ENCODE assay signal across 8 cellular contexts in the genomic region with DNA sequence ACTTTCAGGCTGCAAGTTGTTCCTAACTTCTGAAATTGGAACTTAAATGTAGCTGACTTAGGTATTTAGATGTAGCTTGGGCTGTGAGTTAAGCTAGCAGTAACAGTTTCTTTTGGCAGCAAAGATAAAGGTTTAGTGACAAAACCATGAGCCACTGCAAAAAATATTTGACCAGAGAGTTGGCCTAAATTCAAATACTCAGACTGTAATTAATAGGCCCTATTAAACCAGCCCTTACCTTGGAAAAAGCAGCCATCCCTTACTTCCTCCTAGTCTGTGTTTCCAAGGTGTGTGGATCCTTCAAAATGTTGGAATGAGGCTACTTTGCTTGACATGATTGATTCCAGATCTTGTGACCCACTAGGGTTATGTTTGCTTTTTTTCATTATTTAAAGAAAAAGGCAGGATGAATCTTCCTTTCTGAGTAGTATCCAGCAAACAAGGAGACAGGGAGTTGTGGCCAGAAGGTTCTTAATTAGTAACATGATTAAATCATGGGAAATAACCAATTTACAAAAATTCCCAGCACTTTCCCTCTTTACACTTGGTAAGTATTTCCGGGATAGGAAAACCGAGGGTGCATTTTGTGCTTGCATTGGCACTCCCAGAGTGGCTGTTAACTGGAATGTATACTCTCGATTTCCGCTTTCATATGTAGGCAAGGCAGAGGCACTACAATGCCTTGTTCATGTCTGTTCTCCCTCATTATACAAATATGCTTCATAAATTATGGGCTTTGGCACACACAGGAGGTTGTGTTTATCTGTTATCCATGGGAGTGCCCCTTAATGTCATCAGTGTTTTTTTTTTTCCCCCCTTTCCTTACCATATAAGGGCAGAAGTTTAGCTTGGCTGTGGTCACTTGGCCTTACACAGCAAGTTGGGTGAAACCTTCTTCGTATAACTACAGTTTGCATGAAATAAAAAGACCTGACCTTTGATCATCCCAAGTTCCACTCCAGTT. TPM values are rescaled to one million over a fixed set of nuclear protein-coding genes. Genes with fewer than 3 reads are reported as not detected.
DNase-seq lines count a peak whose midpoint lies in the region; ATAC-seq and TF ChIP-seq lines count a peak whose summit lies in the region.

No MANE protein-coding gene starts in this region.

- no peak for TF ChIP-seq CTCF in glutamatergic neuron (IDR thresholded peaks at IDR 0.05; ENCODE audit: partially characterized antibody, unreplicated experiment)
- TF ChIP-seq CTCF in suprapubic skin (IDR thresholded peaks at IDR 0.05): no peak

- WGBS in suprapubic skin: 62% methylated on average over 5 of the region's 5 CpGs

- ATAC-seq in HG03442 (IDR thresholded peaks at IDR 0.05; ENCODE audit: unreplicated experiment) (no peak), HG03565 (IDR thresholded peaks at IDR 0.05; ENCODE audit: unreplicated experiment) (no peak), GM18907 (IDR thresholded peaks at IDR 0.05; ENCODE audit: unreplicated experiment) (no peak)
- ATAC-seq in effector memory CD8-positive, alpha-beta T cell (replicated peaks): no peak

- H3K4me3 ChIP-seq in SJSA1 (no peak overlapping the region), suprapubic skin (peak overlapping the region; percentile 97)

- peaks cover 62% of the 10 kb centered on the region for H3K4me1 Mint-ChIP-seq in glutamatergic neuron (ENCODE audit: low read depth, unreplicated experiment)
- H3K4me1 Mint-ChIP-seq in effector memory CD8-positive, alpha-beta T cell (ENCODE audit: low read depth in 2 of 2): peaks cover 16 to 29% of the 10 kb centered on the region in 2 donors

- H3K27me3 ChIP-seq in SJSA1 (replicated peaks) (no peaks in the 10 kb centered on the region), suprapubic skin (peaks cover 8% of the 10 kb centered on the region)

- H3K4me1 ChIP-seq in SJSA1 (replicated peaks): peaks cover 98% of the 10 kb centered on the region
- H3K4me1 ChIP-seq in suprapubic skin: peaks cover 82% of the 10 kb centered on the region

- H3K9me3 Mint-ChIP-seq in glutamatergic neuron (ENCODE audit: unreplicated experiment): peaks cover 5% of the 10 kb centered on the region
- H3K9me3 Mint-ChIP-seq in effector memory CD8-positive, alpha-beta T cell: no peaks in the 10 kb centered on the region

- H3K36me3 Mint-ChIP-seq in glutamatergic neuron (ENCODE audit: unreplicated experiment): no peaks in the 10 kb centered on the region
- H3K36me3 Mint-ChIP-seq in effector memory CD8-positive, alpha-beta T cell (ENCODE audit: insufficient read depth): peaks cover 10% of the 10 kb centered on the region

- DNase-seq in HT-29 (ENCODE audit: low spot score) (peak; percentile 84), SJSA1 (ENCODE audit: low read depth in 1 of 2, low spot score in 2 of 2) (peak; percentile 59 to 90), glutamatergic neuron (no peak), suprapubic skin (ENCODE audit: low spot score in 2 of 2) (no peak)
- DNase-seq in effector memory CD8-positive, alpha-beta T cell: no peak

- no peak for TF ChIP-seq POLR2A in suprapubic skin (IDR thresholded peaks at IDR 0.05)

- H3K9me3 ChIP-seq in SJSA1 (replicated peaks) (no peaks in the 10 kb centered on the region), suprapubic skin (no peaks in the 10 kb centered on the region)

- H3K27ac ChIP-seq in SJSA1 (peak overlapping the region; percentile 78), suprapubic skin (peak overlapping the region; percentile 90)

- H3K4me3 Mint-ChIP-seq in glutamatergic neuron (ENCODE audit: unreplicated experiment): peak overlapping the region; percentile 98
- no peak overlapping the region for H3K4me3 Mint-ChIP-seq in effector memory CD8-positive, alpha-beta T cell

- TF ChIP-seq EP300 in suprapubic skin (IDR thresholded peaks at IDR 0.05): no peak

- H3K36me3 ChIP-seq in SJSA1: peaks cover 98% of the 10 kb centered on the region
- H3K36me3 ChIP-seq in suprapubic skin: no peaks in the 10 kb centered on the region

- H3K27me3 Mint-ChIP-seq in glutamatergic neuron (ENCODE audit: unreplicated experiment): peaks cover 12% of the 10 kb centered on the region
- peaks cover 12 to 17% of the 10 kb centered on the region in 2 donors for H3K27me3 Mint-ChIP-seq in effector memory CD8-positive, alpha-beta T cell

- H3K27ac Mint-ChIP-seq in glutamatergic neuron (ENCODE audit: unreplicated experiment): peak overlapping the region; percentile 74
- no peak overlapping the region for H3K27ac Mint-ChIP-seq in effector memory CD8-positive, alpha-beta T cell

RNA-seq across cellular contexts. Expression of gene TPM1, which starts 8.5 kb away (rescaled TPM):
- 155 and 197 TPM in 2 replicates for total RNA-seq in HT-29 (2014; rRNA removed; shearing (Covaris generic))
- 1,245 and 1,667 TPM in 2 replicates for total RNA-seq in SJSA1 (2014; rRNA removed; shearing (Covaris generic))
- 255 TPM for total RNA-seq in glutamatergic neuron (ENCODE audit: unreplicated experiment)
- 100 to 1,000 TPM in 3 of 4 donors, 10 to 100 TPM in 1; 85.4 to 182 (median 127) TPM for total RNA-seq in suprapubic skin

Comparison
In these comparisons a context has a peak if more than half of its experiments do, and no peak if none do; other contexts are left out.
1. DNase-seq: peak in HT-29 (single experiment) and SJSA1 (2 of 2); none in glutamatergic neuron (single experiment), suprapubic skin (0 of 2) and effector memory CD8-positive, alpha-beta T cell (0 of 3).